ENCODE assay signal across 13 cellular contexts in the genomic region with DNA sequence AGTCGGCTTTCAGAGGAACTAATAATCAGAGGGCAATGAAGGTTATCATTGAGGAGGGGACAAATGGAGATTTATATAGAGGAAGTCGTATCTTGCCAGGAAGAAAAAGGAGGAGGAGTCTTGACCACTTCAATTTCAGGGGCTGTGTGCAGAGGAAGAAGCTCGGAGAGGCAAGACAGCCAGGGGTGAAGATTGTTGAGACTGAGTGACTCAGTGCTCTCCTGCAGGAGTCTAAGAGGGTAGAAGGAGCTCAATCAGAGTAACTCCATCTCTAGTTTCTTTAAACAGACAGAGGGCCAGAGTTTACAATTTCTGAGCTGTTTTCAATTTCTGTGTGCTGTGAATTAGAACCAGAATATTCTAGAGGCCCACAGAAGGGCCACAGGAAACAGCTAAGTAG.
"Had no signal": no experiment of that assay in that cellular context is flagged by ENCODE, and none has a peak within 500 bp of the region (broad histone marks: within the 10 kb centered on the region; RNA-seq: fewer than 3 reads in every experiment).

No MANE protein-coding gene starts in this region.

- H3K36me3 ChIP-seq: lower lobe of right lung, neutrophil, tibial artery, uterus had no signal

- H3K27ac ChIP-seq: hepatocyte, lower lobe of right lung, neutrophil, tibial artery, uterus, VCaP had no signal

- H3K4me3 ChIP-seq: hepatocyte, lower lobe of right lung, tibial artery, uterus had no signal

- H3K9me3 ChIP-seq: neutrophil, uterus had no signal

- H3K4me1 ChIP-seq: lower lobe of right lung, tibial artery, uterus had no signal

- H3K27me3 ChIP-seq: hepatocyte, neutrophil, tibial artery, uterus had no signal

- DNase-seq: activated CD8-positive, alpha-beta memory T cell treated with anti-CD3 and anti-CD28 coated beads, Interleukin-2, amount 50 U/mL, for 4 hours; activated CD8-positive, alpha-beta T cell treated with anti-CD3 and anti-CD28 coated beads for 36 hours; activated naive CD4-positive, alpha-beta T cell treated with Interleukin-2 at 50 U/mL for 16 hours; central memory CD4-positive, alpha-beta T cell; effector memory CD8-positive, alpha-beta T cell; kidney glomerular epithelial cell; lower lobe of right lung; midbrain; tibial artery; uterus had no signal

- ATAC-seq: activated CD8-positive, alpha-beta T cell treated with anti-CD3 and anti-CD28 coated beads for 36 hours; effector memory CD8-positive, alpha-beta T cell; lower lobe of right lung had no signal
